Comparison of ENCODE assay signal across 4 cellular contexts in the genomic region with DNA sequence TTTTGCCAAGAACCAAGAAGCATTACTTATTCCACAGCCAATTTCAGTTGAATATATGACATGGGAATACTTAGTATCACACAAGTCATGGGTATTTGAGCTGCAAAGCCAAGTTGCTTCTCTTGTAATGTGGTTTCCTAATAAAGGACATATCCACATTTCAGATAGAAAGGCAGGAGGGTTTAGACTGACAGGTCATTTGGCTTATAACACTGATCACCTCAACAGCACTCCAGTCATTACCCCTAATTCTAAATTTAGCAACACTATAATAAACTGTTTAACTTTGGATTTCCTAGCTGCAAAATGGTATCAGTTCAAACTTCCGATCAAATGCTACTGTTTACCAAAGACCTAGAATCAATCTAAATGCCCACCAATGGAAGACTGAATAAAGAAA.
"Had no signal": no experiment of that assay in that cellular context is flagged by ENCODE, and none has a peak within 500 bp of the region (broad histone marks: within the 10 kb centered on the region; RNA-seq: fewer than 3 reads in every experiment).

No MANE protein-coding gene starts in this region.

- DNase-seq: H9, HCEC 1CT, IMR-90 had no signal

- ATAC-seq: GM23338 had no signal

- H3K4me3 ChIP-seq: GM23338 had no signal
